ENCODE assay signal across 16 cellular contexts in genomic region chr2:146240376-146240775, GRCh38.
"Had no signal": no experiment of that assay in that cellular context is flagged by ENCODE, and none has a peak within 500 bp of the region (broad histone marks: within the 10 kb centered on the region; RNA-seq: fewer than 3 reads in every experiment).

No MANE protein-coding gene starts in this region.

- ATAC-seq: lower lobe of right lung; naive thymus-derived CD4-positive, alpha-beta T cell; stimulated activated naive B cell treated with anti-CD40 and anti-IgM and Interleukin-4, amounts not matched to agents 10 μg/mL and 1 μg/mL and 100 μg/mL, for 72 hours; T-helper 17 cell had no signal

- H3K36me3 ChIP-seq: brain microvascular endothelial cell, esophagus squamous epithelium, lower lobe of right lung, right atrium auricular region had no signal

- H3K4me1 ChIP-seq: lower lobe of right lung, right atrium auricular region had no signal

- H3K27ac ChIP-seq: esophagus squamous epithelium, lower lobe of right lung, right atrium auricular region had no signal

- H3K27me3 ChIP-seq: brain microvascular endothelial cell, esophagus squamous epithelium, right atrium auricular region had no signal

- H3K9me3 ChIP-seq: esophagus squamous epithelium, lower lobe of right lung, right atrium auricular region had no signal

- DNase-seq: activated CD4-positive, alpha-beta T cell treated with anti-CD3 and anti-CD28 coated beads, Interleukin-2, amount 10 ng/mL, durations not matched to agents 7 days and 5 days; activated CD4-positive, CD25-positive, alpha-beta regulatory T cell; activated naive CD4-positive, alpha-beta T cell treated with anti-CD3 and anti-CD28 coated beads, Interleukin-2, amount 10 ng/mL, durations not matched to agents 7 days and 5 days; brain microvascular endothelial cell; cerebellar nuclear complex; dermis blood vessel endothelial cell; esophagus squamous epithelium; kidney; lower lobe of right lung; naive thymus-derived CD4-positive, alpha-beta T cell; posterior cingulate gyrus; stimulated activated naive B cell treated with anti-CD40 and anti-IgM and Interleukin-4, amounts not matched to agents 10 μg/mL and 1 μg/mL and 100 μg/mL, for 72 hours; substantia nigra; T-helper 17 cell; trophoblast cell had no signal

- H3K4me3 ChIP-seq: esophagus squamous epithelium, lower lobe of right lung, right atrium auricular region had no signal
